ENCODE assay signal across 10 cellular contexts in genomic region chr12:53756300-53757094, GRCh38. TPM values are rescaled to one million over a fixed set of nuclear protein-coding genes. Genes with fewer than 3 reads are reported as not detected.
A peak's percentile ranks its signal among the peaks of the same experiment; 100 is the strongest.
DNase-seq lines count a peak whose midpoint lies in the region; ATAC-seq and TF ChIP-seq lines count a peak whose summit lies in the region.
"Had no signal": no experiment of that assay in that cellular context is flagged by ENCODE, and none has a peak within 500 bp of the region (broad histone marks: within the 10 kb centered on the region; RNA-seq: fewer than 3 reads in every experiment).

No MANE protein-coding gene starts in this region.

- H3F3A ChIP-seq in GM23338 (replicated peaks; ENCODE audit: low read depth): 0 out of 2 replicates have a peak, but pooled peaks cover 15% of the 10 kb centered on the region

- no peaks in the 10 kb centered on the region; the same call in 2 of the 3 replicates for H3K9me3 Mint-ChIP-seq in GM23338
- H3K9me3 Mint-ChIP-seq in activated CD8-positive, alpha-beta T cell treated with anti-CD3 and anti-CD28 coated beads for 36 hours: no peaks in the 10 kb centered on the region

- ATAC-seq in GM23338: peak; percentile 4
- peak; percentile 24 for ATAC-seq in activated CD8-positive, alpha-beta T cell treated with anti-CD3 and anti-CD28 coated beads for 36 hours
- peak; percentile 4 for ATAC-seq in left lobe of liver

- H3K4me3 ChIP-seq in BE2C (ENCODE audit: low read depth, low read length): peak overlapping the region; percentile 40
- H3K4me3 ChIP-seq in GM23338: peak overlapping the region; percentile 47
- H3K4me3 ChIP-seq in stomach: peak overlapping the region in 1 of 4 donors; percentile 12
- H3K4me3 ChIP-seq in A673 (ENCODE audit: low read depth, low read length, poor library complexity, severe bottlenecking): no peak overlapping the region
- H3K4me3 ChIP-seq in suprapubic skin: no peak overlapping the region
- H3K4me3 ChIP-seq: upper lobe of right lung had no signal

- BruUV-seq in A673 (replicated peaks; lab: Mats Ljungman, UMichigan): no TSS peak

- peaks cover 20% of the 10 kb centered on the region for H3K27me3 Mint-ChIP-seq in GM23338 (ENCODE audit: insufficient read depth, low read depth, poor library complexity)
- H3K27me3 Mint-ChIP-seq in activated CD8-positive, alpha-beta T cell treated with anti-CD3 and anti-CD28 coated beads for 36 hours: peaks cover 25% of the 10 kb centered on the region

- no peaks in the 10 kb centered on the region for H3K9me3 ChIP-seq in BE2C
- no peaks in the 10 kb centered on the region for H3K9me3 ChIP-seq in stomach
- H3K9me3 ChIP-seq in A673 (ENCODE audit: low read depth, low read length, poor library complexity, severe bottlenecking): no peaks in the 10 kb centered on the region
- H3K9me3 ChIP-seq in suprapubic skin: no peaks in the 10 kb centered on the region
- H3K9me3 ChIP-seq: upper lobe of right lung had no signal

- WGBS in stomach, 5 donors: 77 to 89% (median 82%) methylated on average over 5 of the region's 5 CpGs
- WGBS in suprapubic skin: 80% methylated on average over 5 of the region's 5 CpGs

- H3K4me1 Mint-ChIP-seq in GM23338: peaks cover 21% of the 10 kb centered on the region
- peaks cover 23% of the 10 kb centered on the region for H3K4me1 Mint-ChIP-seq in activated CD8-positive, alpha-beta T cell treated with anti-CD3 and anti-CD28 coated beads for 36 hours (ENCODE audit: low read depth)

- H3K27ac ChIP-seq in GM23338 (ENCODE audit: low read depth) (peak overlapping the region; percentile 57; the same call in 1 of the 2 replicates), stomach (no peak overlapping the region), A673 (ENCODE audit: low read depth, low read length, poor library complexity, severe bottlenecking) (no peak overlapping the region), suprapubic skin (no peak overlapping the region)
- H3K27ac ChIP-seq: upper lobe of right lung had no signal

- peak overlapping the region; percentile 77 for H3K4me2 ChIP-seq in GM23338

- POLR2A ChIA-PET in activated CD8-positive, alpha-beta T cell treated with anti-CD3 and anti-CD28 coated beads for 36 hours (lab: Charles Lee): interaction anchor here (1.2 to 1.5 kb wide), 3 partner anchors 8 to 30 kb away, joined by 3 to 8 read pairs (median 4); no protein-coding TSS in a partner anchor
- POLR2A ChIA-PET in A673 (lab: Charles Lee; ENCODE audit: low non-redundant PET): no interaction called here

- peak overlapping the region; percentile 67; the same call in 1 of the 2 replicates for H2AFZ ChIP-seq in GM23338

- no peaks in the 10 kb centered on the region for H4K20me1 ChIP-seq in GM23338 (replicated peaks; ENCODE audit: insufficient read depth)

- H3K27me3 ChIP-seq in BE2C (peaks cover 75% of the 10 kb centered on the region), GM23338 (ENCODE audit: insufficient read depth) (peaks cover 89% of the 10 kb centered on the region), stomach (peaks cover 0 to 96% (median 48%) of the 10 kb centered on the region in 3 donors), A673 (replicated peaks; ENCODE audit: insufficient read depth, low read depth, low read length, poor library complexity) (no peaks in the 10 kb centered on the region), suprapubic skin (peaks cover 31% of the 10 kb centered on the region)

- no peak for TF ChIP-seq CTCF in BE2C (IDR thresholded peaks at IDR 0.05; ENCODE audit: low read depth, low read length)
- no peak for TF ChIP-seq CTCF in GM23338 (conservative IDR thresholded peaks at IDR 0.05; ENCODE audit: low read depth in 2 of 2)
- TF ChIP-seq CTCF in activated CD8-positive, alpha-beta T cell treated with anti-CD3 and anti-CD28 coated beads for 36 hours (IDR thresholded peaks at IDR 0.05): no peak
- TF ChIP-seq CTCF in stomach (IDR thresholded peaks at IDR 0.05): no peak
- no peak for TF ChIP-seq CTCF in A673 (conservative IDR thresholded peaks at IDR 0.05; ENCODE audit: low read depth, low read length)
- no peak for TF ChIP-seq CTCF in suprapubic skin (IDR thresholded peaks at IDR 0.05)

- CTCF ChIA-PET in activated CD8-positive, alpha-beta T cell treated with anti-CD3 and anti-CD28 coated beads for 36 hours (lab: Charles Lee): interaction anchor here (0.9 to 8.0 kb wide), 32 partner anchors 9 to 296 kb away, joined by 3 to 154 read pairs (median 5); partner anchors contain the start of genes ATP5MC2, CALCOCO1 and HOXC10
- CTCF ChIA-PET in A673 (lab: Charles Lee): interaction anchor here (0.6 to 1.6 kb wide), 10 partner anchors 10 to 459 kb away, joined by 3 to 14 read pairs (median 4); no protein-coding TSS in a partner anchor

- no peak overlapping the region for H3K27ac Mint-ChIP-seq in GM23338
- peak overlapping the region; percentile 78 for H3K27ac Mint-ChIP-seq in activated CD8-positive, alpha-beta T cell treated with anti-CD3 and anti-CD28 coated beads for 36 hours

- H3K36me3 ChIP-seq in BE2C: no peaks in the 10 kb centered on the region
- no peaks in the 10 kb centered on the region for H3K36me3 ChIP-seq in GM23338 (ENCODE audit: insufficient read depth)
- no peaks in the 10 kb centered on the region for H3K36me3 ChIP-seq in stomach
- no peaks in the 10 kb centered on the region for H3K36me3 ChIP-seq in A673 (ENCODE audit: insufficient read depth, low read length, poor library complexity, severe bottlenecking)
- no peaks in the 10 kb centered on the region for H3K36me3 ChIP-seq in suprapubic skin
- H3K36me3 ChIP-seq: upper lobe of right lung had no signal

- no peaks in the 10 kb centered on the region; the same call in 1 of the 2 replicates for H3K4me1 ChIP-seq in BE2C
- H3K4me1 ChIP-seq in GM23338 (ENCODE audit: insufficient read depth): peaks cover 48% of the 10 kb centered on the region
- peaks cover 6 to 53% (median 33%) of the 10 kb centered on the region in 4 donors for H3K4me1 ChIP-seq in stomach
- H3K4me1 ChIP-seq in A673 (ENCODE audit: insufficient read depth, low read length, poor library complexity, severe bottlenecking): peaks cover 59% of the 10 kb centered on the region
- H3K4me1 ChIP-seq in suprapubic skin: peaks cover 21% of the 10 kb centered on the region

- no peaks in the 10 kb centered on the region for H3K79me2 ChIP-seq in GM23338 (replicated peaks; ENCODE audit: insufficient read depth)

- no peaks in the 10 kb centered on the region for H3K9me2 ChIP-seq in GM23338 (ENCODE audit: insufficient read depth)

- H3K4me3 Mint-ChIP-seq in GM23338: peak overlapping the region; percentile 70; the same call in 2 of the 3 replicates
- H3K4me3 Mint-ChIP-seq in activated CD8-positive, alpha-beta T cell treated with anti-CD3 and anti-CD28 coated beads for 36 hours: peak overlapping the region; percentile 62

- H3K36me3 Mint-ChIP-seq in GM23338 (ENCODE audit: low read depth): no peaks in the 10 kb centered on the region
- no peaks in the 10 kb centered on the region for H3K36me3 Mint-ChIP-seq in activated CD8-positive, alpha-beta T cell treated with anti-CD3 and anti-CD28 coated beads for 36 hours (ENCODE audit: low read depth)

- TF ChIP-seq EP300 in stomach (IDR thresholded peaks at IDR 0.05): no peak
- TF ChIP-seq EP300 in suprapubic skin (IDR thresholded peaks at IDR 0.05): no peak

- TF ChIP-seq POLR2A in stomach (IDR thresholded peaks at IDR 0.05) (no peak), suprapubic skin (IDR thresholded peaks at IDR 0.05) (no peak)

- intact Hi-C loops in activated CD8-positive, alpha-beta T cell treated with anti-CD3 and anti-CD28 coated beads for 36 hours (cut with micrococcal nuclease): no loop called here
- intact Hi-C loops in stomach (cut with DNase I; ENCODE audit: low total_unique reads) (no loop called here), A673 (cut with micrococcal nuclease; ENCODE audit: unreplicated experiment) (no loop called here)

- no peak for DNase-seq in BE2C
- peak; percentile 44 for DNase-seq in GM23338 (ENCODE audit: low spot score)
- peak; percentile 29 for DNase-seq in activated CD8-positive, alpha-beta T cell treated with anti-CD3 and anti-CD28 coated beads for 36 hours
- no peak for DNase-seq in left lobe of liver (ENCODE audit: low spot score)
- DNase-seq in stomach: no peak
- DNase-seq in occipital lobe (lab: John Stamatoyannopoulos, UW): no peak
- DNase-seq in A673 (ENCODE audit: low spot score): no peak
- no peak for DNase-seq in suprapubic skin (ENCODE audit: low spot score in 2 of 2)
- DNase-seq: NCI-H510A had no signal

TF ChIP-seq in GM23338, 12 proteins besides CTCF, POLR2A, EP300 and RAD21 (continues in another document):
- no peak for TF ChIP-seq CREB1 (CRISPR knock-in tag; IDR thresholded peaks at IDR 0.05; ENCODE audit: low read depth)
- TF ChIP-seq POLR2AphosphoS5 (IDR thresholded peaks at IDR 0.05; ENCODE audit: low read depth): no peak
- TF ChIP-seq EZH2 (IDR thresholded peaks at IDR 0.05; ENCODE audit: low read depth, unreplicated experiment): no peak

RNA-seq across cellular contexts. Expression of gene CISTR, which starts 4.7 kb away (rescaled TPM):
- polyA plus RNA-seq in BE2C (2012; ENCODE audit: insufficient read depth, insufficient read length, low read depth): not detected
- total RNA-seq in GM23338 (2014; rRNA removed; shearing (Covaris generic)): not detected in 2 replicates
- polyA plus RNA-seq in GM23338 (2016; fragmentation: Nextera tagmentation; extraction: Ambion mirVana): not detected in 2 replicates
- not detected for total RNA-seq in activated CD8-positive, alpha-beta T cell treated with anti-CD3 and anti-CD28 coated beads for 36 hours
- total RNA-seq in left lobe of liver: not detected
- total RNA-seq in stomach: not detected
- not detected for polyA plus RNA-seq in stomach
- not detected for total RNA-seq in occipital lobe
- total RNA-seq in A673 (2021): not detected in 2 replicates
- total RNA-seq in suprapubic skin: not detected
- total RNA-seq: upper lobe of right lung had no signal

RNA-seq across cellular contexts. Expression of gene CALCOCO1, which starts 29.2 kb away (rescaled TPM):
- polyA plus RNA-seq in BE2C (2012; ENCODE audit: insufficient read depth, insufficient read length, low read depth): 13.1 TPM
- 20.4 and 21.3 TPM in 2 replicates for total RNA-seq in GM23338 (2014; rRNA removed; shearing (Covaris generic))
- polyA plus RNA-seq in GM23338 (2016; fragmentation: Nextera tagmentation; extraction: Ambion mirVana) (4.6 and 6.5 TPM in 2 replicates), stomach (100 to 1,000 TPM in 1 of 3 donors, 10 to 100 TPM in 2; 60.3 to 102 (median 73.2) TPM)
- 10 to 100 TPM; 15.5 to 16.2 TPM for total RNA-seq in activated CD8-positive, alpha-beta T cell treated with anti-CD3 and anti-CD28 coated beads for 36 hours
- total RNA-seq in left lobe of liver (43.8 TPM), stomach (100 to 1,000 TPM; 135 to 441 (median 164) TPM), occipital lobe (69.7 TPM), A673 (2021) (16.8 and 34.0 TPM in 2 replicates), suprapubic skin (100 to 1,000 TPM; 287 to 729 (median 317) TPM)

Comparison
In these comparisons a context has a peak if more than half of its experiments do, and no peak if none do; other contexts are left out.
1. DNase-seq: peak in GM23338 (single experiment) and activated CD8-positive, alpha-beta T cell treated with anti-CD3 and anti-CD28 coated beads for 36 hours (single experiment); none in BE2C (single experiment), left lobe of liver (single experiment), stomach (single experiment), occipital lobe (single experiment), A673 (single experiment) and suprapubic skin (0 of 2).
2. H3K4me3 ChIP-seq: peak in BE2C (single experiment) and GM23338 (single experiment); none in A673 (single experiment) and suprapubic skin (single experiment).
3. Peak in every context shown above with its lines, with median percentiles within 50 percentile points of each other: ATAC-seq.